In the genomic region with DNA sequence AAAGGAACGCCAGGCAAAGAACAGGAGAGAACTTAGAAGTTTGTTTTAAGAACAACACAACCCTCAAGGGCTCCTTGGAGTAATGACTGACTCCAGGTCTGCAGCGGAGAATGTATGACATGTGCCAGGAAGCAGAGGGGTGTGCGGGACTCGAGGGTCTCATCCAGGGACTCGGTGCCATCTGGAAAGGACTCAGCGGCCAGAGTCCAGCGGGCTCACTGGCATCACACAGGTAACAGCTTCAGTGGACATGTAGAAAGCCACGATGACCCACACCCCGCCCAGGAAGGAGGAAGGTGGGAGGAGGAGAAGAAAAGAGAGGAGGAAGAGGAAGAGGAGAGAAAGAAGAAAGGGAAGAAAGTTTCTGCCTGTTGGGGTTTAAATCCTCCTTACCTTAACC, we compare ENCODE assay signal across 28 cellular contexts. TPM values are rescaled to one million over a fixed set of nuclear protein-coding genes. Genes with fewer than 3 reads are reported as not detected.
DNase-seq lines count a peak whose midpoint lies in the region; ATAC-seq and TF ChIP-seq lines count a peak whose summit lies in the region.
"Had no signal": no experiment of that assay in that cellular context is flagged by ENCODE, and none has a peak within 500 bp of the region (broad histone marks: within the 10 kb centered on the region; RNA-seq: fewer than 3 reads in every experiment).

No MANE protein-coding gene starts in this region.

- CTCF ChIA-PET in CD4-positive, alpha-beta T cell (lab: Charles Lee) = no interaction called here
- CTCF ChIA-PET in WTC11 (lab: Charles Lee) = no interaction called here

- no peaks in the 10 kb centered on the region for H3K9me3 ChIP-seq in CD4-positive, alpha-beta T cell (ENCODE audit: control insufficient read depth, low read length)
- H3K9me3 ChIP-seq: HAP-1, SK-N-SH had no signal

- TF ChIP-seq CTCF in CD4-positive, alpha-beta T cell (IDR thresholded peaks at IDR 0.05) = no peak
- TF ChIP-seq CTCF in WTC11 (IDR thresholded peaks at IDR 0.05) (no peak), dorsolateral prefrontal cortex (IDR thresholded peaks at IDR 0.05 in 54 of 56, conservative IDR thresholded peaks at IDR 0.05 in 2 of 56; ENCODE audit: low read depth in 1 of 56, partially characterized antibody in 56 of 56) (no peak)

- no peak for DNase-seq in activated T-cell treated with anti-CD3 and anti-CD28 coated beads, Interleukin-2, amount 50 U/mL, for 72 hours
- DNase-seq in activated T-cell treated with anti-CD3 and anti-CD28 coated beads, Interleukin-2, amount 50 U/mL, for 48 hours = no peak
- no peak for DNase-seq in CD4-positive, alpha-beta T cell
- DNase-seq in WTC11 (ENCODE audit: low spot score) = no peak
- no peak for DNase-seq in naive thymus-derived CD8-positive, alpha-beta T cell
- DNase-seq in dorsolateral prefrontal cortex = no peak
- no peak for DNase-seq in 8988T
- DNase-seq in NCI-H2196 treated with DMSO at 0.1 percent for 48 hours (lab: John Stamatoyannopoulos, UW; ENCODE audit: unreplicated experiment) = no peak
- DNase-seq: AML-193, C1 segment of cervical spinal cord, Calu3, DMS79 treated with DMSO at 0.1 percent for 48 hours, GF-D8, HFFc6, KG1, NCI-H1048, NCI-H1417 treated with DMSO at 0.1 percent for 48 hours, NCI-H1694 treated with DMSO at 0.1 percent for 48 hours, NCI-H2081, NCI-H226, NCI-H510A, NCI-H69, SK-N-SH had no signal

- no peak for ATAC-seq in activated T-cell treated with anti-CD3 and anti-CD28 coated beads, Interleukin-2, amount 50 U/mL, for 72 hours (replicated peaks in 1 of 2)
- ATAC-seq in CD4-positive, alpha-beta T cell (ENCODE audit: poor library complexity) = no peak
- no peak for ATAC-seq in WTC11
- ATAC-seq in naive thymus-derived CD8-positive, alpha-beta T cell = no peak
- ATAC-seq: GM23338, Panc1 had no signal

- H3K27me3 ChIP-seq in CD4-positive, alpha-beta T cell (ENCODE audit: control insufficient read depth, insufficient read depth, low read length) = no peaks in the 10 kb centered on the region
- no peaks in the 10 kb centered on the region for H3K27me3 ChIP-seq in dorsolateral prefrontal cortex

- H3K4me3 Mint-ChIP-seq in activated T-cell treated with anti-CD3 and anti-CD28 coated beads, Interleukin-2, amount 50 U/mL, for 72 hours = no peak overlapping the region
- no peak overlapping the region for H3K4me3 Mint-ChIP-seq in CD4-positive, alpha-beta T cell
- H3K4me3 Mint-ChIP-seq in WTC11 = no peak overlapping the region
- H3K4me3 Mint-ChIP-seq in naive thymus-derived CD8-positive, alpha-beta T cell = peak overlapping the region in 2 of 10 donors; percentile 43 to 56
- H3K4me3 Mint-ChIP-seq: GM23338, HFFc6 had no signal

- H3K27me3 Mint-ChIP-seq in activated T-cell treated with anti-CD3 and anti-CD28 coated beads, Interleukin-2, amount 50 U/mL, for 72 hours (ENCODE audit: low read depth) = no peaks in the 10 kb centered on the region
- H3K27me3 Mint-ChIP-seq in CD4-positive, alpha-beta T cell = no peaks in the 10 kb centered on the region
- peaks cover 10% of the 10 kb centered on the region for H3K27me3 Mint-ChIP-seq in WTC11 (ENCODE audit: low read depth)
- H3K27me3 Mint-ChIP-seq in naive thymus-derived CD8-positive, alpha-beta T cell = no peaks in the 10 kb centered on the region

- no peaks in the 10 kb centered on the region for H3K36me3 Mint-ChIP-seq in activated T-cell treated with anti-CD3 and anti-CD28 coated beads, Interleukin-2, amount 50 U/mL, for 72 hours (ENCODE audit: insufficient read depth in 2 of 2)
- no peaks in the 10 kb centered on the region for H3K36me3 Mint-ChIP-seq in CD4-positive, alpha-beta T cell (ENCODE audit: low read depth)
- no peaks in the 10 kb centered on the region for H3K36me3 Mint-ChIP-seq in WTC11
- no peaks in the 10 kb centered on the region for H3K36me3 Mint-ChIP-seq in naive thymus-derived CD8-positive, alpha-beta T cell

- H3K27ac ChIP-seq in CD4-positive, alpha-beta T cell (ENCODE audit: low read depth, low read length) = no peak overlapping the region
- no peak overlapping the region for H3K27ac ChIP-seq in dorsolateral prefrontal cortex

- no peaks in the 10 kb centered on the region for H3K4me1 Mint-ChIP-seq in activated T-cell treated with anti-CD3 and anti-CD28 coated beads, Interleukin-2, amount 50 U/mL, for 72 hours (ENCODE audit: low read depth)
- peaks cover 23% of the 10 kb centered on the region for H3K4me1 Mint-ChIP-seq in CD4-positive, alpha-beta T cell (ENCODE audit: low read depth)
- H3K4me1 Mint-ChIP-seq in WTC11 = no peaks in the 10 kb centered on the region
- H3K4me1 Mint-ChIP-seq in naive thymus-derived CD8-positive, alpha-beta T cell = peaks cover 15 to 49% (median 32%) of the 10 kb centered on the region in 4 donors
- H3K4me1 Mint-ChIP-seq: GM23338 had no signal

- no peaks in the 10 kb centered on the region for H3K9me3 Mint-ChIP-seq in activated T-cell treated with anti-CD3 and anti-CD28 coated beads, Interleukin-2, amount 50 U/mL, for 72 hours
- H3K9me3 Mint-ChIP-seq in CD4-positive, alpha-beta T cell = no peaks in the 10 kb centered on the region
- H3K9me3 Mint-ChIP-seq in WTC11 = no peaks in the 10 kb centered on the region
- H3K9me3 Mint-ChIP-seq in naive thymus-derived CD8-positive, alpha-beta T cell = no peaks in the 10 kb centered on the region
- H3K9me3 Mint-ChIP-seq: GM23338, HFFc6 had no signal

- peak overlapping the region; percentile 41 for H3K27ac Mint-ChIP-seq in activated T-cell treated with anti-CD3 and anti-CD28 coated beads, Interleukin-2, amount 50 U/mL, for 72 hours
- peak overlapping the region; percentile 34 for H3K27ac Mint-ChIP-seq in CD4-positive, alpha-beta T cell
- peak overlapping the region; percentile 41; the same call in 1 of the 2 replicates for H3K27ac Mint-ChIP-seq in WTC11
- peak overlapping the region in 8 of 10 donors; percentile 62 to 88 (median 74) for H3K27ac Mint-ChIP-seq in naive thymus-derived CD8-positive, alpha-beta T cell
- H3K27ac Mint-ChIP-seq: GM23338, HFFc6 had no signal

- POLR2A ChIA-PET in CD4-positive, alpha-beta T cell (lab: Charles Lee) = no interaction called here
- POLR2A ChIA-PET in WTC11 (lab: Charles Lee) = no interaction called here
- POLR2A ChIA-PET in naive thymus-derived CD8-positive, alpha-beta T cell (lab: Charles Lee) = no interaction called here

- no peak overlapping the region for H3K4me3 ChIP-seq in dorsolateral prefrontal cortex
- H3K4me3 ChIP-seq: GM23338, HAP-1 had no signal

- intact Hi-C loops in CD4-positive, alpha-beta T cell (cut with DNase I, micrococcal nuclease) = loop anchor here (5.0 kb wide), 2 partner anchors 35 to 110 kb away; no protein-coding TSS in a partner anchor
- intact Hi-C loops in dorsolateral prefrontal cortex (cut with DNase I) = loop anchor here (5.0 to 10.0 kb wide), 2 partner anchors 35 to 107 kb away; no protein-coding TSS in a partner anchor

TF ChIP-seq in WTC11, 78 proteins besides CTCF, POLR2A, EP300 and RAD21 (continues in another document):
- TF ChIP-seq, protein P1, sequence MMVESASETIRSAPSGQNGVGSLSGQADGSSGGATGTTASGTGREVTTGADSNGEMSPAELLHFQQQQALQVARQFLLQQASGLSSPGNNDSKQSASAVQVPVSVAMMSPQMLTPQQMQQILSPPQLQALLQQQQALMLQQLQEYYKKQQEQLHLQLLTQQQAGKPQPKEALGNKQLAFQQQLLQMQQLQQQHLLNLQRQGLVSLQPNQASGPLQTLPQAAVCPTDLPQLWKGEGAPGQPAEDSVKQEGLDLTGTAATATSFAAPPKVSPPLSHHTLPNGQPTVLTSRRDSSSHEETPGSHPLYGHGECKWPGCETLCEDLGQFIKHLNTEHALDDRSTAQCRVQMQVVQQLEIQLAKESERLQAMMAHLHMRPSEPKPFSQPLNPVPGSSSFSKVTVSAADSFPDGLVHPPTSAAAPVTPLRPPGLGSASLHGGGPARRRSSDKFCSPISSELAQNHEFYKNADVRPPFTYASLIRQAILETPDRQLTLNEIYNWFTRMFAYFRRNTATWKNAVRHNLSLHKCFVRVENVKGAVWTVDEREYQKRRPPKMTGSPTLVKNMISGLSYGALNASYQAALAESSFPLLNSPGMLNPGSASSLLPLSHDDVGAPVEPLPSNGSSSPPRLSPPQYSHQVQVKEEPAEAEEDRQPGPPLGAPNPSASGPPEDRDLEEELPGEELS (CRISPR knock-in tag; IDR thresholded peaks at IDR 0.05) = no peak
- TF ChIP-seq CBFB (CRISPR knock-in tag; IDR thresholded peaks at IDR 0.05; ENCODE audit: low read depth) (no peak), ZNF416 (CRISPR knock-in tag; IDR thresholded peaks at IDR 0.05) (no peak), IRF2 (CRISPR knock-in tag; IDR thresholded peaks at IDR 0.05; ENCODE audit: borderline replicate concordance, low read depth) (no peak)
- TF ChIP-seq, protein P2, sequence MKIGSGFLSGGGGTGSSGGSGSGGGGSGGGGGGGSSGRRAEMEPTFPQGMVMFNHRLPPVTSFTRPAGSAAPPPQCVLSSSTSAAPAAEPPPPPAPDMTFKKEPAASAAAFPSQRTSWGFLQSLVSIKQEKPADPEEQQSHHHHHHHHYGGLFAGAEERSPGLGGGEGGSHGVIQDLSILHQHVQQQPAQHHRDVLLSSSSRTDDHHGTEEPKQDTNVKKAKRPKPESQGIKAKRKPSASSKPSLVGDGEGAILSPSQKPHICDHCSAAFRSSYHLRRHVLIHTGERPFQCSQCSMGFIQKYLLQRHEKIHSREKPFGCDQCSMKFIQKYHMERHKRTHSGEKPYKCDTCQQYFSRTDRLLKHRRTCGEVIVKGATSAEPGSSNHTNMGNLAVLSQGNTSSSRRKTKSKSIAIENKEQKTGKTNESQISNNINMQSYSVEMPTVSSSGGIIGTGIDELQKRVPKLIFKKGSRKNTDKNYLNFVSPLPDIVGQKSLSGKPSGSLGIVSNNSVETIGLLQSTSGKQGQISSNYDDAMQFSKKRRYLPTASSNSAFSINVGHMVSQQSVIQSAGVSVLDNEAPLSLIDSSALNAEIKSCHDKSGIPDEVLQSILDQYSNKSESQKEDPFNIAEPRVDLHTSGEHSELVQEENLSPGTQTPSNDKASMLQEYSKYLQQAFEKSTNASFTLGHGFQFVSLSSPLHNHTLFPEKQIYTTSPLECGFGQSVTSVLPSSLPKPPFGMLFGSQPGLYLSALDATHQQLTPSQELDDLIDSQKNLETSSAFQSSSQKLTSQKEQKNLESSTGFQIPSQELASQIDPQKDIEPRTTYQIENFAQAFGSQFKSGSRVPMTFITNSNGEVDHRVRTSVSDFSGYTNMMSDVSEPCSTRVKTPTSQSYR (CRISPR knock-in tag; IDR thresholded peaks at IDR 0.05) = no peak

RNA-seq across cellular contexts. Expression of a gene that starts 21.4 kb away (rescaled TPM):
- not detected for total RNA-seq in activated T-cell treated with anti-CD3 and anti-CD28 coated beads, Interleukin-2, amount 50 U/mL, for 72 hours
- not detected for total RNA-seq in CD4-positive, alpha-beta T cell
- total RNA-seq in WTC11 (2021) = not detected in 3 replicates
- total RNA-seq in naive thymus-derived CD8-positive, alpha-beta T cell = not detected
- not detected for polyA plus RNA-seq in naive thymus-derived CD8-positive, alpha-beta T cell
- total RNA-seq in dorsolateral prefrontal cortex = under 1 TPM in 1 of 120 experiments, not detected in 119; 0.74 TPM
- total RNA-seq: Calu3, GM23338, HFFc6, OCI-LY7 had no signal
- polyA plus RNA-seq: AG04450, GM23338, SK-N-SH had no signal

RNA-seq across cellular contexts. Expression of a gene that starts 39.6 kb away (rescaled TPM):
- 10 to 100 TPM; 82.5 to 95.5 TPM for total RNA-seq in activated T-cell treated with anti-CD3 and anti-CD28 coated beads, Interleukin-2, amount 50 U/mL, for 72 hours
- 10 to 100 TPM; 47.5 to 48.1 TPM for total RNA-seq in CD4-positive, alpha-beta T cell
- total RNA-seq in WTC11 (2021) (20.2 to 34.5 TPM (median 21.0 TPM) in 3 replicates), dorsolateral prefrontal cortex (10 to 100 TPM in 92 of 120 experiments, 1 to 10 TPM in 28; 5.2 to 31.0 (median 13.0) TPM)
- total RNA-seq in naive thymus-derived CD8-positive, alpha-beta T cell = 100 to 1,000 TPM; 122 to 130 TPM
- polyA plus RNA-seq in naive thymus-derived CD8-positive, alpha-beta T cell = 10 to 100 TPM; 15.7 to 43.1 (median 27.5) TPM
